In genomic region chr12:6951551-6952120, GRCh38 we compare ENCODE assay signal across 12 cellular contexts. TPM values are rescaled to one million over a fixed set of nuclear protein-coding genes. Genes with fewer than 3 reads are reported as not detected.
DNase-seq lines count a peak whose midpoint lies in the region; ATAC-seq and TF ChIP-seq lines count a peak whose summit lies in the region.
"Had no signal": no experiment of that assay in that cellular context is flagged by ENCODE, and none has a peak within 500 bp of the region (broad histone marks: within the 10 kb centered on the region; RNA-seq: fewer than 3 reads in every experiment).

No MANE protein-coding gene starts in this region.

- no peak for TF ChIP-seq CTCF in natural killer cell (IDR thresholded peaks at IDR 0.05)

- peak overlapping the region; percentile 99 for H3K27ac Mint-ChIP-seq in central memory CD8-positive, alpha-beta T cell (ENCODE audit: low read depth)
- H3K27ac Mint-ChIP-seq in natural killer cell, result peak overlapping the region; percentile 98 to 99

- intact Hi-C loops in natural killer cell (cut with micrococcal nuclease), result loop anchor here (1.0 to 5.0 kb wide), 2 partner anchors 10 to 66 kb away; partner anchors contain the start of gene LPCAT3

- DNase-seq in central memory CD8-positive, alpha-beta T cell (ENCODE audit: low spot score in 2 of 2), result no peak
- DNase-seq in natural killer cell, result no peak
- DNase-seq in HuH-7.5 (ENCODE audit: low spot score), result no peak
- DNase-seq in stimulated activated naive CD4-positive, alpha-beta T cell treated with Interleukin-2 at 50 U/mL for 16 hours (lab: John Stamatoyannopoulos, UW), result no peak

- no peaks in the 10 kb centered on the region for H4K20me1 ChIP-seq in BLaER1

- peak overlapping the region; percentile 91 for H3K4me2 ChIP-seq in BLaER1
- H3K4me2 ChIP-seq: KMS-11 had no signal

- H3K9ac ChIP-seq in BLaER1, result peak overlapping the region; percentile 93
- H3K9ac ChIP-seq: KMS-11 had no signal

- H3K27me3 Mint-ChIP-seq in central memory CD8-positive, alpha-beta T cell, result no peaks in the 10 kb centered on the region
- no peaks in the 10 kb centered on the region for H3K27me3 Mint-ChIP-seq in natural killer cell (ENCODE audit: low read depth in 2 of 2)

- ATAC-seq in central memory CD8-positive, alpha-beta T cell (replicated peaks; ENCODE audit: extremely low read depth, poor library complexity, severe bottlenecking), result peak; percentile 16
- peak; percentile 25 to 51 (median 30) for ATAC-seq in natural killer cell
- ATAC-seq in GM21786 (IDR thresholded peaks at IDR 0.05; ENCODE audit: unreplicated experiment), result no peak
- no peak for ATAC-seq in GM19463 (IDR thresholded peaks at IDR 0.05; ENCODE audit: unreplicated experiment)
- ATAC-seq: Panc1 had no signal

- H3K4me1 ChIP-seq in BLaER1, result peaks cover 85% of the 10 kb centered on the region

- H3K27ac ChIP-seq in BLaER1 (peak overlapping the region; percentile 91), KOPT-K1 (ENCODE audit: low read depth, low read length, poor library complexity, severe bottlenecking) (peak overlapping the region; percentile 97)
- H3K27ac ChIP-seq: KMS-11 had no signal

- H3K36me3 ChIP-seq in BLaER1, result peaks cover 23% of the 10 kb centered on the region
- peaks cover 24% of the 10 kb centered on the region for H3K36me3 ChIP-seq in KOPT-K1 (ENCODE audit: insufficient read depth, low read length)

- H3K9me3 Mint-ChIP-seq in central memory CD8-positive, alpha-beta T cell, result no peaks in the 10 kb centered on the region
- H3K9me3 Mint-ChIP-seq in natural killer cell, result no peaks in the 10 kb centered on the region

- peaks cover 54% of the 10 kb centered on the region for H3K36me3 Mint-ChIP-seq in central memory CD8-positive, alpha-beta T cell (ENCODE audit: insufficient read depth)
- no peaks in the 10 kb centered on the region for H3K36me3 Mint-ChIP-seq in natural killer cell

- H3K4me3 Mint-ChIP-seq in central memory CD8-positive, alpha-beta T cell, result peak overlapping the region; percentile 98
- peak overlapping the region; percentile 91 for H3K4me3 Mint-ChIP-seq in natural killer cell

- peaks cover 92% of the 10 kb centered on the region for H3K4me1 Mint-ChIP-seq in central memory CD8-positive, alpha-beta T cell
- peaks cover 86 to 99% of the 10 kb centered on the region in 2 donors for H3K4me1 Mint-ChIP-seq in natural killer cell

- H3K27me3 ChIP-seq in BLaER1, result no peaks in the 10 kb centered on the region

- H3K4me3 ChIP-seq in BLaER1, result peak overlapping the region; percentile 91

- H3K9me3 ChIP-seq in BLaER1, result no peaks in the 10 kb centered on the region
- H3K9me3 ChIP-seq in KOPT-K1 (ENCODE audit: insufficient read depth, low read length, poor library complexity, severe bottlenecking), result no peaks in the 10 kb centered on the region

RNA-seq across cellular contexts. Expression of gene PTPN6, which starts 0.5 kb away (rescaled TPM):
- 100 to 1,000 TPM; 279 to 357 (median 312) TPM for total RNA-seq in natural killer cell

RNA-seq across cellular contexts. Expression of gene C12orf57, which starts 7.8 kb away (rescaled TPM):
- 100 to 1,000 TPM; 125 to 157 (median 126) TPM for total RNA-seq in natural killer cell

RNA-seq across cellular contexts. Expression of gene RNU7-1, which starts 8.0 kb away (rescaled TPM):
- total RNA-seq in natural killer cell, result not detected
- total RNA-seq: endothelial cell of umbilical vein, lung microvascular endothelial cell had no signal

RNA-seq across cellular contexts. Expression of gene PHB2, which starts 18.8 kb away (rescaled TPM):
- 100 to 1,000 TPM; 123 to 133 (median 127) TPM for total RNA-seq in natural killer cell

RNA-seq across cellular contexts. Expression of gene EMG1, which starts 19.1 kb away (rescaled TPM):
- total RNA-seq in natural killer cell, result 10 to 100 TPM; 22.1 to 30.4 (median 23.3) TPM

Comparison
In these comparisons a context has a peak if more than half of its experiments do, and no peak if none do; other contexts are left out.
1. ATAC-seq: peak in central memory CD8-positive, alpha-beta T cell (single experiment) and natural killer cell (3 of 3); none in GM21786 (single experiment) and GM19463 (single experiment).